In genomic region chr18:26540041-26540628, GRCh38 we compare ENCODE assay signal across 15 cellular contexts. TPM values are rescaled to one million over a fixed set of nuclear protein-coding genes. Genes with fewer than 3 reads are reported as not detected.
A peak's percentile ranks its signal among the peaks of the same experiment; 100 is the strongest.
DNase-seq lines count a peak whose midpoint lies in the region; ATAC-seq and TF ChIP-seq lines count a peak whose summit lies in the region.
"Had no signal": no experiment of that assay in that cellular context is flagged by ENCODE, and none has a peak within 500 bp of the region (broad histone marks: within the 10 kb centered on the region; RNA-seq: fewer than 3 reads in every experiment).

No MANE protein-coding gene starts in this region.

- H3K4me3 ChIP-seq in PC-9 (no peak overlapping the region), esophagus muscularis mucosa (no peak overlapping the region), osteoblast (ENCODE audit: insufficient read depth, low read length) (no peak overlapping the region)
- H3K4me3 ChIP-seq: GM12878, tibial artery had no signal

- 54% methylated on average over 6 of the region's 6 CpGs for WGBS in esophagus muscularis mucosa

- POLR2A ChIA-PET in PC-9 (lab: Charles Lee; ENCODE audit: unreplicated experiment): interaction anchor here (0.7 kb wide), 1 partner anchor 8 kb away, joined by 7 read pairs; the partner anchor contains the start of gene KCTD1

- no peak for TF ChIP-seq EP300 in esophagus muscularis mucosa (IDR thresholded peaks at IDR 0.05)

- H3K9me2 ChIP-seq in PC-9 (ENCODE audit: insufficient read depth): no peaks in the 10 kb centered on the region

- DNase-seq in HCEC 1CT (peak; percentile 61), PC-9 (peak in 1 of 2 experiments; percentile 65), esophagus muscularis mucosa (ENCODE audit: extremely low spot score) (peak; percentile 77), osteoblast (ENCODE audit: insufficient read length, low spot score, missing footprints) (peak; percentile 81), NCI-H1417 treated with DMSO at 0.1 percent for 48 hours (lab: John Stamatoyannopoulos, UW) (no peak), DMS53 (lab: John Stamatoyannopoulos, UW) (no peak)
- DNase-seq: activated CD8-positive, alpha-beta T cell treated with anti-CD3 and anti-CD28 coated beads, Interleukin-2, amount 10 ng/mL, durations not matched to agents 7 days and 5 days; activated naive CD4-positive, alpha-beta T cell treated with Interleukin-2 at 50 U/mL for 16 hours; kidney; NCI-H2029 treated with DMSO at 0.1 percent for 48 hours; tibial artery had no signal

- CTCF ChIA-PET in PC-9 (lab: Charles Lee): interaction anchor here (0.6 kb wide), 1 partner anchor 8 kb away, joined by 8 read pairs; the partner anchor contains the start of gene KCTD1

- no peak overlapping the region for H2AFZ ChIP-seq in PC-9
- H2AFZ ChIP-seq in osteoblast (ENCODE audit: low read length): peak overlapping the region; percentile 31

- H3K27me3 ChIP-seq in PC-9 (ENCODE audit: insufficient read depth, low read depth) (no peaks in the 10 kb centered on the region), esophagus muscularis mucosa (no peaks in the 10 kb centered on the region), osteoblast (ENCODE audit: insufficient read depth, low read length) (no peaks in the 10 kb centered on the region)
- H3K27me3 ChIP-seq: tibial artery had no signal

- ATAC-seq in GM21447 (IDR thresholded peaks at IDR 0.05; ENCODE audit: unreplicated experiment): no peak
- ATAC-seq: activated CD8-positive, alpha-beta T cell treated with anti-CD3 and anti-CD28 coated beads, Interleukin-2, amount 10 ng/mL, durations not matched to agents 7 days and 5 days; GM12878; HepG2 had no signal

- H3K4me1 ChIP-seq in PC-9 (replicated peaks; ENCODE audit: insufficient read depth) (peaks cover 35% of the 10 kb centered on the region), esophagus muscularis mucosa (peaks cover 0 to 20% (median 14%) of the 10 kb centered on the region in 4 donors), osteoblast (ENCODE audit: insufficient read depth, low read length) (peaks cover 3% of the 10 kb centered on the region)

- TF ChIP-seq CTCF in PC-9 (conservative IDR thresholded peaks at IDR 0.05): no peak
- TF ChIP-seq CTCF in esophagus muscularis mucosa (IDR thresholded peaks at IDR 0.05): no peak
- no peak for TF ChIP-seq CTCF in osteoblast (IDR thresholded peaks at IDR 0.05; ENCODE audit: extremely low read depth, low read depth, low read length)

- H3F3A ChIP-seq in PC-9 (ENCODE audit: insufficient read depth, low read depth): no peaks in the 10 kb centered on the region

- no TSS peak for BruUV-seq in PC-9 (replicated peaks; lab: Mats Ljungman, UMichigan)

- no peaks in the 10 kb centered on the region for H3K36me3 ChIP-seq in PC-9 (ENCODE audit: low read depth)
- no peaks in the 10 kb centered on the region for H3K36me3 ChIP-seq in esophagus muscularis mucosa
- no peaks in the 10 kb centered on the region for H3K36me3 ChIP-seq in osteoblast (ENCODE audit: insufficient read depth, low read length)
- H3K36me3 ChIP-seq: neutrophil, tibial artery had no signal

- H3K9me3 ChIP-seq in PC-9 (ENCODE audit: insufficient read depth, low read depth): no peaks in the 10 kb centered on the region
- no peaks in the 10 kb centered on the region for H3K9me3 ChIP-seq in esophagus muscularis mucosa
- H3K9me3 ChIP-seq in osteoblast (ENCODE audit: low read depth, low read length): no peaks in the 10 kb centered on the region
- H3K9me3 ChIP-seq: neutrophil, tibial artery had no signal

- intact Hi-C loops in PC-9 (cut with micrococcal nuclease; ENCODE audit: unreplicated experiment): loop anchor here (10.0 kb wide), 1 partner anchor 115 kb away; no protein-coding TSS in a partner anchor
- intact Hi-C loops in esophagus muscularis mucosa (cut with DNase I): loop anchor here (10.0 kb wide), 1 partner anchor 155 kb away; no protein-coding TSS in a partner anchor

- H3K4me2 ChIP-seq in PC-9: no peak overlapping the region; the same call in 1 of the 2 replicates
- no peak overlapping the region for H3K4me2 ChIP-seq in osteoblast (ENCODE audit: insufficient read depth, low read length)

- no peak for TF ChIP-seq POLR2A in esophagus muscularis mucosa (IDR thresholded peaks at IDR 0.05; ENCODE audit: low read depth)

- H4K20me1 ChIP-seq in PC-9 (ENCODE audit: insufficient read depth): no peaks in the 10 kb centered on the region
- H4K20me1 ChIP-seq in osteoblast (ENCODE audit: insufficient read depth, low read length): peaks cover 7% of the 10 kb centered on the region

- H3K27ac ChIP-seq in PC-9 (0 out of 2 replicates have a peak overlapping the region, but pooled peaks have one; percentile 6), esophagus muscularis mucosa (replicated peaks in 1 of 4) (no peak overlapping the region), osteoblast (ENCODE audit: low read depth, low read length) (no peak overlapping the region)
- H3K27ac ChIP-seq: neutrophil, tibial artery had no signal

- H3K79me2 ChIP-seq in PC-9 (ENCODE audit: low read depth) (peaks cover 82% of the 10 kb centered on the region), osteoblast (ENCODE audit: insufficient read depth, low read length) (peaks cover 24% of the 10 kb centered on the region)

RNA-seq across cellular contexts. Expression of gene KCTD1, which starts 8.2 kb away (rescaled TPM):
- total RNA-seq in PC-9 (2021): 20.5 and 20.7 TPM in 2 replicates
- 10 to 100 TPM in 3 of 4 donors, 1 to 10 TPM in 1; 7.1 to 17.6 (median 12.7) TPM for total RNA-seq in esophagus muscularis mucosa
- 14.4 and 14.8 TPM in 2 replicates for total RNA-seq in osteoblast

Comparison
In these comparisons a context has a peak if more than half of its experiments do, and no peak if none do; other contexts are left out.
1. DNase-seq: peak in HCEC 1CT (single experiment), esophagus muscularis mucosa (single experiment) and osteoblast (single experiment); none in NCI-H1417 treated with DMSO at 0.1 percent for 48 hours (single experiment) and DMS53 (single experiment).